In genomic region chr6:31826793-31827285, GRCh38 we compare ENCODE assay signal across 1 cellular context.
A peak's percentile ranks its signal among the peaks of the same experiment; 100 is the strongest.
TF ChIP-seq lines count a peak whose summit lies in the region.

No MANE protein-coding gene starts in this region.

TF ChIP-seq in GM12878, 131 proteins besides CTCF, POLR2A, EP300 and RAD21:
- TF ChIP-seq WRNIP1 (IDR thresholded peaks at IDR 0.05; ENCODE audit: borderline replicate concordance, low read depth, low read length): 0 out of 2 replicates have a peak, but pooled peaks have one; percentile 13
- TF ChIP-seq RBBP5 (conservative IDR thresholded peaks at IDR 0.05): no peak
- TF ChIP-seq MYB (IDR thresholded peaks at IDR 0.05; ENCODE audit: borderline replicate concordance, low read depth, low read length): peak; percentile 90
- TF ChIP-seq BHLHE40 (IDR thresholded peaks at IDR 0.05; ENCODE audit: borderline replicate concordance in 1 of 2, low read depth in 2 of 2, low read length in 1 of 2): no peak
- TF ChIP-seq RELA (IDR thresholded peaks at IDR 0.05; ENCODE audit: borderline replicate concordance, partially characterized antibody): peak; percentile 36
- no peak; the same call in 1 of the 2 replicates for TF ChIP-seq IKZF1 (conservative IDR thresholded peaks at IDR 0.05)
- TF ChIP-seq KLF5 (IDR thresholded peaks at IDR 0.05; ENCODE audit: partially characterized antibody): peak; percentile 23
- TF ChIP-seq YY1 (IDR thresholded peaks at IDR 0.05; ENCODE audit: low read depth, low read length): 0 out of 2 replicates have a peak, but pooled peaks have one; percentile 6
- TF ChIP-seq POLR2AphosphoS5 (IDR thresholded peaks at IDR 0.05; ENCODE audit: low read length): peak; percentile 62
- peak; percentile 31 for TF ChIP-seq E2F8 (IDR thresholded peaks at IDR 0.05; ENCODE audit: low read depth, partially characterized antibody)
- TF ChIP-seq IRF3 (IDR thresholded peaks at IDR 0.05): peak; percentile 34; the same call in 1 of the 2 replicates
- TF ChIP-seq MEF2B (IDR thresholded peaks at IDR 0.05; ENCODE audit: partially characterized antibody, poor library complexity, severe bottlenecking): no peak
- peak; percentile 31; the same call in 1 of the 2 replicates for TF ChIP-seq GATAD2B (conservative IDR thresholded peaks at IDR 0.05; ENCODE audit: low read depth)
- TF ChIP-seq SMC3 (IDR thresholded peaks at IDR 0.05; ENCODE audit: borderline replicate concordance, low read length): 0 out of 2 replicates have a peak, but pooled peaks have one; percentile 16
- TF ChIP-seq, protein P1, sequence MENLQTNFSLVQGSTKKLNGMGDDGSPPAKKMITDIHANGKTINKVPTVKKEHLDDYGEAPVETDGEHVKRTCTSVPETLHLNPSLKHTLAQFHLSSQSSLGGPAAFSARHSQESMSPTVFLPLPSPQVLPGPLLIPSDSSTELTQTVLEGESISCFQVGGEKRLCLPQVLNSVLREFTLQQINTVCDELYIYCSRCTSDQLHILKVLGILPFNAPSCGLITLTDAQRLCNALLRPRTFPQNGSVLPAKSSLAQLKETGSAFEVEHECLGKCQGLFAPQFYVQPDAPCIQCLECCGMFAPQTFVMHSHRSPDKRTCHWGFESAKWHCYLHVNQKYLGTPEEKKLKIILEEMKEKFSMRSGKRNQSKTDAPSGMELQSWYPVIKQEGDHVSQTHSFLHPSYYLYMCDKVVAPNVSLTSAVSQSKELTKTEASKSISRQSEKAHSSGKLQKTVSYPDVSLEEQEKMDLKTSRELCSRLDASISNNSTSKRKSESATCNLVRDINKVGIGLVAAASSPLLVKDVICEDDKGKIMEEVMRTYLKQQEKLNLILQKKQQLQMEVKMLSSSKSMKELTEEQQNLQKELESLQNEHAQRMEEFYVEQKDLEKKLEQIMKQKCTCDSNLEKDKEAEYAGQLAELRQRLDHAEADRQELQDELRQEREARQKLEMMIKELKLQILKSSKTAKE (IDR thresholded peaks at IDR 0.05; ENCODE audit: low read depth, poor library complexity, severe bottlenecking): peak; percentile 78
- 0 out of 2 replicates have a peak, but pooled peaks have one; percentile 27 for TF ChIP-seq E2F4 (IDR thresholded peaks at IDR 0.05; ENCODE audit: low read depth, low read length)
- TF ChIP-seq SIX5 (IDR thresholded peaks at IDR 0.05; ENCODE audit: low read depth, low read length, severe bottlenecking): no peak
- TF ChIP-seq ZBTB4 (CRISPR knock-in tag; IDR thresholded peaks at IDR 0.05): no peak
- TF ChIP-seq IKZF2 (IDR thresholded peaks at IDR 0.05): peak in 1 of 2 experiments; percentile 4; a peak in 1 of 4 replicates
- no peak for TF ChIP-seq YBX1 (IDR thresholded peaks at IDR 0.05)
- TF ChIP-seq, protein P2, sequence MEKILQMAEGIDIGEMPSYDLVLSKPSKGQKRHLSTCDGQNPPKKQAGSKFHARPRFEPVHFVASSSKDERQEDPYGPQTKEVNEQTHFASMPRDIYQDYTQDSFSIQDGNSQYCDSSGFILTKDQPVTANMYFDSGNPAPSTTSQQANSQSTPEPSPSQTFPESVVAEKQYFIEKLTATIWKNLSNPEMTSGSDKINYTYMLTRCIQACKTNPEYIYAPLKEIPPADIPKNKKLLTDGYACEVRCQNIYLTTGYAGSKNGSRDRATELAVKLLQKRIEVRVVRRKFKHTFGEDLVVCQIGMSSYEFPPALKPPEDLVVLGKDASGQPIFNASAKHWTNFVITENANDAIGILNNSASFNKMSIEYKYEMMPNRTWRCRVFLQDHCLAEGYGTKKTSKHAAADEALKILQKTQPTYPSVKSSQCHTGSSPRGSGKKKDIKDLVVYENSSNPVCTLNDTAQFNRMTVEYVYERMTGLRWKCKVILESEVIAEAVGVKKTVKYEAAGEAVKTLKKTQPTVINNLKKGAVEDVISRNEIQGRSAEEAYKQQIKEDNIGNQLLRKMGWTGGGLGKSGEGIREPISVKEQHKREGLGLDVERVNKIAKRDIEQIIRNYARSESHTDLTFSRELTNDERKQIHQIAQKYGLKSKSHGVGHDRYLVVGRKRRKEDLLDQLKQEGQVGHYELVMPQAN (conservative IDR thresholded peaks at IDR 0.05): 0 out of 2 replicates have a peak, but pooled peaks have one; percentile 22
- TF ChIP-seq TAF1 (IDR thresholded peaks at IDR 0.05; ENCODE audit: borderline replicate concordance, low read depth, low read length): peak; percentile 34; the same call in 1 of the 2 replicates
- no peak for TF ChIP-seq CEBPB (IDR thresholded peaks at IDR 0.05; ENCODE audit: borderline replicate concordance in 1 of 2, low read depth in 2 of 2, low read length in 2 of 2)
- TF ChIP-seq ATF7 (IDR thresholded peaks at IDR 0.05; ENCODE audit: low read depth): peak; percentile 33; the same call in 1 of the 2 replicates
- TF ChIP-seq HDAC6 (IDR thresholded peaks at IDR 0.05; ENCODE audit: unreplicated experiment): peak; percentile 6
- TF ChIP-seq, protein P3, sequence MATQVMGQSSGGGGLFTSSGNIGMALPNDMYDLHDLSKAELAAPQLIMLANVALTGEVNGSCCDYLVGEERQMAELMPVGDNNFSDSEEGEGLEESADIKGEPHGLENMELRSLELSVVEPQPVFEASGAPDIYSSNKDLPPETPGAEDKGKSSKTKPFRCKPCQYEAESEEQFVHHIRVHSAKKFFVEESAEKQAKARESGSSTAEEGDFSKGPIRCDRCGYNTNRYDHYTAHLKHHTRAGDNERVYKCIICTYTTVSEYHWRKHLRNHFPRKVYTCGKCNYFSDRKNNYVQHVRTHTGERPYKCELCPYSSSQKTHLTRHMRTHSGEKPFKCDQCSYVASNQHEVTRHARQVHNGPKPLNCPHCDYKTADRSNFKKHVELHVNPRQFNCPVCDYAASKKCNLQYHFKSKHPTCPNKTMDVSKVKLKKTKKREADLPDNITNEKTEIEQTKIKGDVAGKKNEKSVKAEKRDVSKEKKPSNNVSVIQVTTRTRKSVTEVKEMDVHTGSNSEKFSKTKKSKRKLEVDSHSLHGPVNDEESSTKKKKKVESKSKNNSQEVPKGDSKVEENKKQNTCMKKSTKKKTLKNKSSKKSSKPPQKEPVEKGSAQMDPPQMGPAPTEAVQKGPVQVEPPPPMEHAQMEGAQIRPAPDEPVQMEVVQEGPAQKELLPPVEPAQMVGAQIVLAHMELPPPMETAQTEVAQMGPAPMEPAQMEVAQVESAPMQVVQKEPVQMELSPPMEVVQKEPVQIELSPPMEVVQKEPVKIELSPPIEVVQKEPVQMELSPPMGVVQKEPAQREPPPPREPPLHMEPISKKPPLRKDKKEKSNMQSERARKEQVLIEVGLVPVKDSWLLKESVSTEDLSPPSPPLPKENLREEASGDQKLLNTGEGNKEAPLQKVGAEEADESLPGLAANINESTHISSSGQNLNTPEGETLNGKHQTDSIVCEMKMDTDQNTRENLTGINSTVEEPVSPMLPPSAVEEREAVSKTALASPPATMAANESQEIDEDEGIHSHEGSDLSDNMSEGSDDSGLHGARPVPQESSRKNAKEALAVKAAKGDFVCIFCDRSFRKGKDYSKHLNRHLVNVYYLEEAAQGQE (IDR thresholded peaks at IDR 0.05; ENCODE audit: low read depth, low read length): no peak
- TF ChIP-seq, protein P4, sequence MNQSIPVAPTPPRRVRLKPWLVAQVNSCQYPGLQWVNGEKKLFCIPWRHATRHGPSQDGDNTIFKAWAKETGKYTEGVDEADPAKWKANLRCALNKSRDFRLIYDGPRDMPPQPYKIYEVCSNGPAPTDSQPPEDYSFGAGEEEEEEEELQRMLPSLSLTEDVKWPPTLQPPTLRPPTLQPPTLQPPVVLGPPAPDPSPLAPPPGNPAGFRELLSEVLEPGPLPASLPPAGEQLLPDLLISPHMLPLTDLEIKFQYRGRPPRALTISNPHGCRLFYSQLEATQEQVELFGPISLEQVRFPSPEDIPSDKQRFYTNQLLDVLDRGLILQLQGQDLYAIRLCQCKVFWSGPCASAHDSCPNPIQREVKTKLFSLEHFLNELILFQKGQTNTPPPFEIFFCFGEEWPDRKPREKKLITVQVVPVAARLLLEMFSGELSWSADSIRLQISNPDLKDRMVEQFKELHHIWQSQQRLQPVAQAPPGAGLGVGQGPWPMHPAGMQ (IDR thresholded peaks at IDR 0.05; ENCODE audit: borderline replicate concordance): peak; percentile 96
- TF ChIP-seq NBN (IDR thresholded peaks at IDR 0.05): 0 out of 2 replicates have a peak, but pooled peaks have one; percentile 16
- no peak for TF ChIP-seq JUND (IDR thresholded peaks at IDR 0.05; ENCODE audit: low read depth, low read length)
- peak; percentile 35 for TF ChIP-seq MTA2 (IDR thresholded peaks at IDR 0.05; ENCODE audit: low read depth)
- no peak; the same call in 1 of the 2 replicates for TF ChIP-seq DPF2 (IDR thresholded peaks at IDR 0.05)
- peak; percentile 54; the same call in 1 of the 2 replicates for TF ChIP-seq ZNF207 (IDR thresholded peaks at IDR 0.05; ENCODE audit: borderline replicate concordance)
- TF ChIP-seq RUNX3 (IDR thresholded peaks at IDR 0.05; ENCODE audit: low read length): no peak
- TF ChIP-seq, protein P5, sequence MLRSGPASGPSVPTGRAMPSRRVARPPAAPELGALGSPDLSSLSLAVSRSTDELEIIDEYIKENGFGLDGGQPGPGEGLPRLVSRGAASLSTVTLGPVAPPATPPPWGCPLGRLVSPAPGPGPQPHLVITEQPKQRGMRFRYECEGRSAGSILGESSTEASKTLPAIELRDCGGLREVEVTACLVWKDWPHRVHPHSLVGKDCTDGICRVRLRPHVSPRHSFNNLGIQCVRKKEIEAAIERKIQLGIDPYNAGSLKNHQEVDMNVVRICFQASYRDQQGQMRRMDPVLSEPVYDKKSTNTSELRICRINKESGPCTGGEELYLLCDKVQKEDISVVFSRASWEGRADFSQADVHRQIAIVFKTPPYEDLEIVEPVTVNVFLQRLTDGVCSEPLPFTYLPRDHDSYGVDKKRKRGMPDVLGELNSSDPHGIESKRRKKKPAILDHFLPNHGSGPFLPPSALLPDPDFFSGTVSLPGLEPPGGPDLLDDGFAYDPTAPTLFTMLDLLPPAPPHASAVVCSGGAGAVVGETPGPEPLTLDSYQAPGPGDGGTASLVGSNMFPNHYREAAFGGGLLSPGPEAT (IDR thresholded peaks at IDR 0.05; ENCODE audit: low read depth): peak; percentile 70
